ENCODE assay signal across 1 cellular context in the genomic region with DNA sequence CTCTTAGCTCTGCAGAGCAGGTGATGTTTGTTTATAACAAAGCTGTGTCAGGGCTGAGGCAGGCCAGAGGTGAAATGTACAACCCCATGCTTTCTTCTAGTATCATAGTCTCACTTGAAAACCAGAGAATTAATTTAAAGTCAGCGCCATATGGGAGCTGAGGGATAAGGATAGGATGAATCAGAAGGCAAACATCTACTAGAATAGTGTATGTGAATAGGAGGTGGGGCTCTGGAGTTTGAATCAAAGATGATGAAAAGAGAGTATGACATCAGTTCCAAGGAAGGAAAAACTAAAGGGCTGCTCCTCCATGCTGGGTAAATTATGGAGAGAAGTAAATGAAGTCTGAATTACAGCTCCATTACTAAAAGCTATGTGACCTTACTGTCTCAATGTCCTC.
TF ChIP-seq lines count a peak whose summit lies in the region.

No MANE protein-coding gene starts in this region.

TF ChIP-seq in H1, 55 proteins besides CTCF, POLR2A, EP300 and RAD21 (continued from another document):
- TF ChIP-seq, protein P1, sequence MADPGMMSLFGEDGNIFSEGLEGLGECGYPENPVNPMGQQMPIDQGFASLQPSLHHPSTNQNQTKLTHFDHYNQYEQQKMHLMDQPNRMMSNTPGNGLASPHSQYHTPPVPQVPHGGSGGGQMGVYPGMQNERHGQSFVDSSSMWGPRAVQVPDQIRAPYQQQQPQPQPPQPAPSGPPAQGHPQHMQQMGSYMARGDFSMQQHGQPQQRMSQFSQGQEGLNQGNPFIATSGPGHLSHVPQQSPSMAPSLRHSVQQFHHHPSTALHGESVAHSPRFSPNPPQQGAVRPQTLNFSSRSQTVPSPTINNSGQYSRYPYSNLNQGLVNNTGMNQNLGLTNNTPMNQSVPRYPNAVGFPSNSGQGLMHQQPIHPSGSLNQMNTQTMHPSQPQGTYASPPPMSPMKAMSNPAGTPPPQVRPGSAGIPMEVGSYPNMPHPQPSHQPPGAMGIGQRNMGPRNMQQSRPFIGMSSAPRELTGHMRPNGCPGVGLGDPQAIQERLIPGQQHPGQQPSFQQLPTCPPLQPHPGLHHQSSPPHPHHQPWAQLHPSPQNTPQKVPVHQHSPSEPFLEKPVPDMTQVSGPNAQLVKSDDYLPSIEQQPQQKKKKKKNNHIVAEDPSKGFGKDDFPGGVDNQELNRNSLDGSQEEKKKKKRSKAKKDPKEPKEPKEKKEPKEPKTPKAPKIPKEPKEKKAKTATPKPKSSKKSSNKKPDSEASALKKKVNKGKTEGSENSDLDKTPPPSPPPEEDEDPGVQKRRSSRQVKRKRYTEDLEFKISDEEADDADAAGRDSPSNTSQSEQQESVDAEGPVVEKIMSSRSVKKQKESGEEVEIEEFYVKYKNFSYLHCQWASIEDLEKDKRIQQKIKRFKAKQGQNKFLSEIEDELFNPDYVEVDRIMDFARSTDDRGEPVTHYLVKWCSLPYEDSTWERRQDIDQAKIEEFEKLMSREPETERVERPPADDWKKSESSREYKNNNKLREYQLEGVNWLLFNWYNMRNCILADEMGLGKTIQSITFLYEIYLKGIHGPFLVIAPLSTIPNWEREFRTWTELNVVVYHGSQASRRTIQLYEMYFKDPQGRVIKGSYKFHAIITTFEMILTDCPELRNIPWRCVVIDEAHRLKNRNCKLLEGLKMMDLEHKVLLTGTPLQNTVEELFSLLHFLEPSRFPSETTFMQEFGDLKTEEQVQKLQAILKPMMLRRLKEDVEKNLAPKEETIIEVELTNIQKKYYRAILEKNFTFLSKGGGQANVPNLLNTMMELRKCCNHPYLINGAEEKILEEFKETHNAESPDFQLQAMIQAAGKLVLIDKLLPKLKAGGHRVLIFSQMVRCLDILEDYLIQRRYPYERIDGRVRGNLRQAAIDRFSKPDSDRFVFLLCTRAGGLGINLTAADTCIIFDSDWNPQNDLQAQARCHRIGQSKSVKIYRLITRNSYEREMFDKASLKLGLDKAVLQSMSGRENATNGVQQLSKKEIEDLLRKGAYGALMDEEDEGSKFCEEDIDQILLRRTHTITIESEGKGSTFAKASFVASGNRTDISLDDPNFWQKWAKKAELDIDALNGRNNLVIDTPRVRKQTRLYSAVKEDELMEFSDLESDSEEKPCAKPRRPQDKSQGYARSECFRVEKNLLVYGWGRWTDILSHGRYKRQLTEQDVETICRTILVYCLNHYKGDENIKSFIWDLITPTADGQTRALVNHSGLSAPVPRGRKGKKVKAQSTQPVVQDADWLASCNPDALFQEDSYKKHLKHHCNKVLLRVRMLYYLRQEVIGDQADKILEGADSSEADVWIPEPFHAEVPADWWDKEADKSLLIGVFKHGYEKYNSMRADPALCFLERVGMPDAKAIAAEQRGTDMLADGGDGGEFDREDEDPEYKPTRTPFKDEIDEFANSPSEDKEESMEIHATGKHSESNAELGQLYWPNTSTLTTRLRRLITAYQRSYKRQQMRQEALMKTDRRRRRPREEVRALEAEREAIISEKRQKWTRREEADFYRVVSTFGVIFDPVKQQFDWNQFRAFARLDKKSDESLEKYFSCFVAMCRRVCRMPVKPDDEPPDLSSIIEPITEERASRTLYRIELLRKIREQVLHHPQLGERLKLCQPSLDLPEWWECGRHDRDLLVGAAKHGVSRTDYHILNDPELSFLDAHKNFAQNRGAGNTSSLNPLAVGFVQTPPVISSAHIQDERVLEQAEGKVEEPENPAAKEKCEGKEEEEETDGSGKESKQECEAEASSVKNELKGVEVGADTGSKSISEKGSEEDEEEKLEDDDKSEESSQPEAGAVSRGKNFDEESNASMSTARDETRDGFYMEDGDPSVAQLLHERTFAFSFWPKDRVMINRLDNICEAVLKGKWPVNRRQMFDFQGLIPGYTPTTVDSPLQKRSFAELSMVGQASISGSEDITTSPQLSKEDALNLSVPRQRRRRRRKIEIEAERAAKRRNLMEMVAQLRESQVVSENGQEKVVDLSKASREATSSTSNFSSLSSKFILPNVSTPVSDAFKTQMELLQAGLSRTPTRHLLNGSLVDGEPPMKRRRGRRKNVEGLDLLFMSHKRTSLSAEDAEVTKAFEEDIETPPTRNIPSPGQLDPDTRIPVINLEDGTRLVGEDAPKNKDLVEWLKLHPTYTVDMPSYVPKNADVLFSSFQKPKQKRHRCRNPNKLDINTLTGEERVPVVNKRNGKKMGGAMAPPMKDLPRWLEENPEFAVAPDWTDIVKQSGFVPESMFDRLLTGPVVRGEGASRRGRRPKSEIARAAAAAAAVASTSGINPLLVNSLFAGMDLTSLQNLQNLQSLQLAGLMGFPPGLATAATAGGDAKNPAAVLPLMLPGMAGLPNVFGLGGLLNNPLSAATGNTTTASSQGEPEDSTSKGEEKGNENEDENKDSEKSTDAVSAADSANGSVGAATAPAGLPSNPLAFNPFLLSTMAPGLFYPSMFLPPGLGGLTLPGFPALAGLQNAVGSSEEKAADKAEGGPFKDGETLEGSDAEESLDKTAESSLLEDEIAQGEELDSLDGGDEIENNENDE (IDR thresholded peaks at IDR 0.05; ENCODE audit: insufficient replicate concordance, low read length): no peak
- TF ChIP-seq CBX8 (IDR thresholded peaks at IDR 0.05; ENCODE audit: borderline replicate concordance, low read depth, low read length): no peak
- TF ChIP-seq KDM1A (IDR thresholded peaks at IDR 0.05; ENCODE audit: borderline replicate concordance, low read length): no peak
- TF ChIP-seq GTF2F1 (IDR thresholded peaks at IDR 0.05; ENCODE audit: borderline replicate concordance, low read depth, low read length): no peak
- TF ChIP-seq SRF (IDR thresholded peaks at IDR 0.05; ENCODE audit: low read depth, low read length): no peak
- no peak for TF ChIP-seq SP2 (IDR thresholded peaks at IDR 0.05; ENCODE audit: low read length)
- no peak for TF ChIP-seq TEAD4 (IDR thresholded peaks at IDR 0.05; ENCODE audit: low read depth, low read length)
- no peak for TF ChIP-seq CEBPB (IDR thresholded peaks at IDR 0.05; ENCODE audit: low read depth, low read length)
